ENCODE assay signal across 12 cellular contexts in the genomic region with DNA sequence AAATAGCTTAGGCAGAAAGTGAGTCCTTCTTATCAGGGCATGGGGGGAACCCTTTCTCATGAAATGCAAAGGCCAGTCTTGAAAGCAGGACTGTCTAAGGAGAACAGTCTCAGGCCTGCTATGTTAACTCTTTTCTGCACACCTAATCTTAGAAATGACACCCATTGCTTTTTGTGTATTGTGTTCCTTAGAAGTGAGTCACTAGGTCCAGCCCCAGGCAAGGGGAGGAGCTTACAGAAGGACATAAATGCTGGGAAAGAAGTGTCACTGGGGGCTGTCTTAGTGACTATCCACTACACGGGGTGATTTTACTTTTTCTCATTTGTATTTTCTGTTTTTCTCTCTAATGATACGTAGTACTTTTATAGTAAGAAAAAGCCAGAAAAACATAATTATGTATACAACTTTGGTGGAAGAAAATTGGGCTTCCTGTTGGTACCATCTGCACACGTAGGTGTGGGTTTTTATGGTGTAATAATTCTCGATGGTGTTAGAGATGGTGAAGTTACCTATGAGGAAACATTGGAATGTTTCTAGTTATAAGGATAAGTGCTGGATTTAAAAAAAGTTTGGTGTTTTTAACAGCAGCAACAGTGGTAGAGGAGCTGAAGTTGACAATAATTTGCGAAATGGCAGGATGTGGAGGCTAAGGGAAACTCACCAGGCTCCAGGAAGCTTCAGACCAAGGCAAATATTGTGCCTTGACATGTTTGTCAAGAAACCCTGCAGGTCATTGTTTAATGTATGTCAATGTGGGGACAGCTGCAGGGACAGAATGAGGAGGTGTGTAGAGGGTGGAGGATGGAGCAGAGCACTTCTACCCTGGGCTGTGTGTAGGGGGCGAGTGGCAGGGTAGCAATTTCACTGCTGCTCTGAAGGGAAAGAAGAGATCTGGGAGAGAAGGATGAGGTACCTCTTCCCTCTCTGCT.
DNase-seq lines count a peak whose midpoint lies in the region; ATAC-seq and TF ChIP-seq lines count a peak whose summit lies in the region.
"Had no signal": no experiment of that assay in that cellular context is flagged by ENCODE, and none has a peak within 500 bp of the region (broad histone marks: within the 10 kb centered on the region; RNA-seq: fewer than 3 reads in every experiment).

No MANE protein-coding gene starts in this region.

- peaks cover 0 to 2% of the 10 kb centered on the region in 2 donors for H3K36me3 Mint-ChIP-seq in activated T-cell treated with anti-CD3 and anti-CD28 coated beads, Interleukin-2, amount 50 U/mL, for 72 hours (ENCODE audit: insufficient read depth in 2 of 2)

- no peak overlapping the region for H3K27ac Mint-ChIP-seq in activated T-cell treated with anti-CD3 and anti-CD28 coated beads, Interleukin-2, amount 50 U/mL, for 72 hours

- DNase-seq in activated T-cell treated with anti-CD3 and anti-CD28 coated beads, Interleukin-2, amount 50 U/mL, for 72 hours: peak in 1 of 2 donors; percentile 18
- DNase-seq in activated T-cell treated with anti-CD3 and anti-CD28 coated beads, Interleukin-2, amount 50 U/mL, for 1 hour: no peak
- DNase-seq in PC-3 (peak; percentile 92), epithelial cell of esophagus (ENCODE audit: low read depth) (peak; percentile 85), upper lobe of right lung (no peak), ecto neural progenitor cell (ENCODE audit: low spot score) (no peak), iPS-NIHi7 (ENCODE audit: extremely low spot score) (no peak)
- DNase-seq: activated effector memory CD4-positive, alpha-beta T cell treated with anti-CD3 and anti-CD28 coated beads, Interleukin-2, amount 50 U/mL, for 16 hours; GF-D8; stimulated activated CD4-positive, alpha-beta T cell treated with anti-CD3 and anti-CD28 coated beads, Interleukin-4, amount 100 ng/mL, for 24 hours had no signal

- POLR2A ChIA-PET in PC-3 (lab: Charles Lee; ENCODE audit: unreplicated experiment): interaction anchor here (0.6 to 0.7 kb wide), 2 partner anchors 74 to 232 kb away, joined by 3 read pairs; no protein-coding TSS in a partner anchor

- no peaks in the 10 kb centered on the region for H3K4me1 Mint-ChIP-seq in activated T-cell treated with anti-CD3 and anti-CD28 coated beads, Interleukin-2, amount 50 U/mL, for 72 hours (ENCODE audit: low read depth)

- H3K9me3 ChIP-seq in PC-3 (ENCODE audit: low read length) (no peaks in the 10 kb centered on the region), upper lobe of right lung (no peaks in the 10 kb centered on the region)
- H3K9me3 ChIP-seq: prostate gland had no signal

- CTCF ChIA-PET in PC-3 (lab: Charles Lee): no interaction called here

- H3K4me1 ChIP-seq in PC-3 (ENCODE audit: insufficient read depth, low read length) (peaks cover 36% of the 10 kb centered on the region), upper lobe of right lung (no peaks in the 10 kb centered on the region)
- H3K4me1 ChIP-seq: prostate gland had no signal

- peak; percentile 65 to 86 for ATAC-seq in activated T-cell treated with anti-CD3 and anti-CD28 coated beads, Interleukin-2, amount 50 U/mL, for 72 hours (replicated peaks in 1 of 2)
- peak; percentile 70 for ATAC-seq in PC-3
- peak; percentile 29 for ATAC-seq in upper lobe of right lung
- no peak for ATAC-seq in HG03108 (IDR thresholded peaks at IDR 0.05; ENCODE audit: unreplicated experiment)

- intact Hi-C loops in PC-3 (cut with micrococcal nuclease): loop anchor here (2.0 kb wide), 1 partner anchor 54 kb away; no protein-coding TSS in a partner anchor
- intact Hi-C loops in upper lobe of right lung (cut with DNase I): no loop called here

- H3K4me3 Mint-ChIP-seq in activated T-cell treated with anti-CD3 and anti-CD28 coated beads, Interleukin-2, amount 50 U/mL, for 72 hours: no peak overlapping the region

- no peaks in the 10 kb centered on the region for H3K9me2 ChIP-seq in PC-3 (replicated peaks; ENCODE audit: low read length)

- no peaks in the 10 kb centered on the region for H3K27me3 ChIP-seq in PC-3 (ENCODE audit: low read length)
- H3K27me3 ChIP-seq in upper lobe of right lung: no peaks in the 10 kb centered on the region

- no peak overlapping the region for H3K4me3 ChIP-seq in PC-3 (ENCODE audit: low read length)
- no peak overlapping the region for H3K4me3 ChIP-seq in epithelial cell of esophagus (ENCODE audit: low read length)
- H3K4me3 ChIP-seq in upper lobe of right lung: no peak overlapping the region
- H3K4me3 ChIP-seq: prostate gland had no signal

- no peaks in the 10 kb centered on the region for H3F3A ChIP-seq in PC-3 (ENCODE audit: low read length, unreplicated experiment)

- H2AFZ ChIP-seq in PC-3 (ENCODE audit: low read length): no peak overlapping the region

- H3K27ac ChIP-seq in PC-3 (ENCODE audit: low read length): peak overlapping the region; percentile 30
- no peak overlapping the region for H3K27ac ChIP-seq in upper lobe of right lung
- H3K27ac ChIP-seq: prostate gland had no signal

- H3K36me3 ChIP-seq in PC-3 (ENCODE audit: low read depth, low read length) (no peaks in the 10 kb centered on the region), upper lobe of right lung (no peaks in the 10 kb centered on the region)
- H3K36me3 ChIP-seq: prostate gland had no signal

- H3K27me3 Mint-ChIP-seq in activated T-cell treated with anti-CD3 and anti-CD28 coated beads, Interleukin-2, amount 50 U/mL, for 72 hours (ENCODE audit: low read depth): no peaks in the 10 kb centered on the region

- H3K9ac ChIP-seq in PC-3 (ENCODE audit: low read length): no peak overlapping the region; the same call in 1 of the 2 replicates

- peaks cover 0 to 5% of the 10 kb centered on the region in 2 donors for H3K9me3 Mint-ChIP-seq in activated T-cell treated with anti-CD3 and anti-CD28 coated beads, Interleukin-2, amount 50 U/mL, for 72 hours

- H3K79me2 ChIP-seq in PC-3 (ENCODE audit: low read length): no peaks in the 10 kb centered on the region

- TF ChIP-seq CTCF in PC-3 (conservative IDR thresholded peaks at IDR 0.05; ENCODE audit: low read depth, low read length) (no peak), epithelial cell of esophagus (IDR thresholded peaks at IDR 0.05; ENCODE audit: insufficient read depth, low read depth, low read length, missing control alignments) (no peak), upper lobe of right lung (IDR thresholded peaks at IDR 0.05) (no peak)

- TSS peak; percentile 35 for BruUV-seq in PC-3 (replicated peaks; lab: Mats Ljungman, UMichigan)

- no peaks in the 10 kb centered on the region for H4K20me1 ChIP-seq in PC-3 (ENCODE audit: low read length)

- H3K4me2 ChIP-seq in PC-3 (ENCODE audit: low read length): peak overlapping the region; percentile 30

Comparison
In these comparisons a context has a peak if more than half of its experiments do, and no peak if none do; other contexts are left out.
1. DNase-seq: peak in PC-3 (single experiment) and epithelial cell of esophagus (single experiment); none in activated T-cell treated with anti-CD3 and anti-CD28 coated beads, Interleukin-2, amount 50 U/mL, for 1 hour (single experiment), upper lobe of right lung (single experiment), ecto neural progenitor cell (single experiment) and iPS-NIHi7 (single experiment).